Comparison of ENCODE assay signal across 17 cellular contexts in the genomic region with DNA sequence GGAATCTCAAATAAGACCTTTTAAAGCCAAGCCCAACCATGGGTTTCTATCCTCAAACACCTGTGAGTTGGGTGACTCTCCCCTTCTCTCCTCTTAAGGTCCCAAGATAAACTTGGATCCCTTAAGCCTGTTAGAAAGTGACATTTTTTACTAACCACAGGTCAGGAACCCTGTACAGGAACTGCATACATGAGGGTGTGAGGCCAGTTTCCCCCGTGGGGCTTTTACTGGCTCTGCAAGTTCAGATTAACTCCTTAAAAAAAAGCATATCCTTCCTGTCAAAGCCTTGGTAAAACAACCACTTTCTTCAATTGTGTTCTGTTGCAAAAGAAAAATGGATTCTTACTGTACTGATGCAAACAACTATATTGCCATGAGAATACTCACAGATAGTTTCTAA.
"Had no signal": no experiment of that assay in that cellular context is flagged by ENCODE, and none has a peak within 500 bp of the region (broad histone marks: within the 10 kb centered on the region; RNA-seq: fewer than 3 reads in every experiment).

No MANE protein-coding gene starts in this region.

- H3K4me3 ChIP-seq: esophagus muscularis mucosa, right atrium auricular region, tibial nerve had no signal

- DNase-seq: activated CD4-positive, alpha-beta T cell treated with anti-CD3 and anti-CD28 coated beads, Interleukin-2, amount 10 ng/mL, durations not matched to agents 24 days and 14 days; activated CD8-positive, alpha-beta memory T cell treated with anti-CD3 and anti-CD28 coated beads, Interleukin-2, amount 50 U/mL, for 4 hours; activated CD8-positive, alpha-beta T cell treated with anti-CD3 and anti-CD28 coated beads, Interleukin-2, amount 10 ng/mL, durations not matched to agents 7 days and 5 days; activated effector memory CD4-positive, alpha-beta T cell treated with Interleukin-2 at 50 U/mL for 16 hours; activated naive CD4-positive, alpha-beta T cell treated with anti-CD3 and anti-CD28 coated beads, Interleukin-2, amount 10 ng/mL, durations not matched to agents 7 days and 5 days; activated T-cell treated with anti-CD3 and anti-CD28 coated beads, Interleukin-2, amount 50 U/mL, for 4 hours; aorta; cortex of kidney; left ventricle myocardium superior; stimulated activated naive CD8-positive, alpha-beta T cell treated with anti-CD3 and anti-CD28 coated beads, Interleukin-15, Interleukin-2, amounts not matched to agents 100 U/mL and 50 U/mL, for 24 hours; substantia nigra; T-helper 2 cell had no signal

- H3K27ac Mint-ChIP-seq: activated CD4-positive, alpha-beta T cell treated with anti-CD3 and anti-CD28 coated beads, Interleukin-2, amount 10 ng/mL, durations not matched to agents 24 days and 14 days; activated CD8-positive, alpha-beta T cell treated with anti-CD3 and anti-CD28 coated beads, Interleukin-2, amount 10 ng/mL, durations not matched to agents 7 days and 5 days; activated naive CD4-positive, alpha-beta T cell treated with anti-CD3 and anti-CD28 coated beads, Interleukin-2, amount 10 ng/mL, durations not matched to agents 7 days and 5 days; progenitor cell of endocrine pancreas had no signal

- H3K4me1 ChIP-seq: esophagus muscularis mucosa, right atrium auricular region, tibial nerve had no signal

- H3K36me3 ChIP-seq: esophagus muscularis mucosa, right atrium auricular region, tibial nerve had no signal

- H3K27me3 ChIP-seq: esophagus muscularis mucosa, right atrium auricular region, tibial nerve had no signal

- H3K9me3 ChIP-seq: tibial nerve had no signal

- H3K4me3 Mint-ChIP-seq: activated CD4-positive, alpha-beta T cell treated with anti-CD3 and anti-CD28 coated beads, Interleukin-2, amount 10 ng/mL, durations not matched to agents 24 days and 14 days; activated CD8-positive, alpha-beta T cell treated with anti-CD3 and anti-CD28 coated beads, Interleukin-2, amount 10 ng/mL, durations not matched to agents 7 days and 5 days; activated naive CD4-positive, alpha-beta T cell treated with anti-CD3 and anti-CD28 coated beads, Interleukin-2, amount 10 ng/mL, durations not matched to agents 7 days and 5 days; activated T-cell treated with anti-CD3 and anti-CD28 coated beads, Interleukin-2, amount 50 U/mL, for 4 hours; central memory CD8-positive, alpha-beta T cell had no signal

- H3K4me1 Mint-ChIP-seq: activated CD4-positive, alpha-beta T cell treated with anti-CD3 and anti-CD28 coated beads, Interleukin-2, amount 10 ng/mL, durations not matched to agents 24 days and 14 days; activated naive CD4-positive, alpha-beta T cell treated with anti-CD3 and anti-CD28 coated beads, Interleukin-2, amount 10 ng/mL, durations not matched to agents 7 days and 5 days; central memory CD8-positive, alpha-beta T cell had no signal

- H3K27me3 Mint-ChIP-seq: activated CD4-positive, alpha-beta T cell treated with anti-CD3 and anti-CD28 coated beads, Interleukin-2, amount 10 ng/mL, durations not matched to agents 24 days and 14 days; activated naive CD4-positive, alpha-beta T cell treated with anti-CD3 and anti-CD28 coated beads, Interleukin-2, amount 10 ng/mL, durations not matched to agents 7 days and 5 days; central memory CD8-positive, alpha-beta T cell; progenitor cell of endocrine pancreas had no signal

- H3K36me3 Mint-ChIP-seq: activated naive CD4-positive, alpha-beta T cell treated with anti-CD3 and anti-CD28 coated beads, Interleukin-2, amount 10 ng/mL, durations not matched to agents 7 days and 5 days had no signal

- H3K27ac ChIP-seq: esophagus muscularis mucosa, right atrium auricular region, tibial nerve had no signal

- ATAC-seq: activated CD8-positive, alpha-beta T cell treated with anti-CD3 and anti-CD28 coated beads, Interleukin-2, amount 10 ng/mL, durations not matched to agents 7 days and 5 days; activated T-cell treated with anti-CD3 and anti-CD28 coated beads, Interleukin-2, amount 50 U/mL, for 4 hours; left ventricle myocardium superior; stimulated activated naive CD8-positive, alpha-beta T cell treated with anti-CD3 and anti-CD28 coated beads, Interleukin-15, Interleukin-2, amounts not matched to agents 100 U/mL and 50 U/mL, for 24 hours had no signal
